16 cellular contexts compared by ENCODE assay signal in genomic region chr9:107332883-107333282, GRCh38. TPM values are rescaled to one million over a fixed set of nuclear protein-coding genes. Genes with fewer than 3 reads are reported as not detected.
DNase-seq lines count a peak whose midpoint lies in the region; ATAC-seq and TF ChIP-seq lines count a peak whose summit lies in the region.
"Had no signal": no experiment of that assay in that cellular context is flagged by ENCODE, and none has a peak within 500 bp of the region (broad histone marks: within the 10 kb centered on the region; RNA-seq: fewer than 3 reads in every experiment).

No MANE protein-coding gene starts in this region.

- H3K27me3 ChIP-seq in left ventricle myocardium inferior (ENCODE audit: low read depth) (no peaks in the 10 kb centered on the region), right cardiac atrium (ENCODE audit: control insufficient read depth, insufficient read depth) (no peaks in the 10 kb centered on the region)

- H3K4me1 Mint-ChIP-seq in T-helper 17 cell, result peaks cover 11% of the 10 kb centered on the region
- no peaks in the 10 kb centered on the region for H3K4me1 Mint-ChIP-seq in type B pancreatic cell (ENCODE audit: unreplicated experiment)
- H3K4me1 Mint-ChIP-seq: CD14-positive monocyte had no signal

- ATAC-seq in right cardiac atrium (no peak), T-helper 17 cell (no peak)
- ATAC-seq: HepG2 had no signal

- TF ChIP-seq CTCF in left ventricle myocardium inferior (IDR thresholded peaks at IDR 0.05; ENCODE audit: borderline replicate concordance), result no peak
- no peak for TF ChIP-seq CTCF in type B pancreatic cell (conservative IDR thresholded peaks at IDR 0.05)

- H3K27ac Mint-ChIP-seq in T-helper 17 cell (no peak overlapping the region), type B pancreatic cell (peak overlapping the region; percentile 12)

- H3K36me3 ChIP-seq in left ventricle myocardium inferior, result peaks cover 67% of the 10 kb centered on the region

- H3K27me3 Mint-ChIP-seq in T-helper 17 cell (no peaks in the 10 kb centered on the region), type B pancreatic cell (no peaks in the 10 kb centered on the region)

- H3K9me3 ChIP-seq in left ventricle myocardium inferior (replicated peaks) (no peaks in the 10 kb centered on the region), right cardiac atrium (ENCODE audit: control insufficient read depth, low read length) (no peaks in the 10 kb centered on the region), T-helper 17 cell (ENCODE audit: control insufficient read depth, low read length, poor library complexity, severe bottlenecking) (no peaks in the 10 kb centered on the region)

- H3K36me3 Mint-ChIP-seq in T-helper 17 cell (ENCODE audit: low read depth), result peaks cover 7% of the 10 kb centered on the region
- peaks cover 55% of the 10 kb centered on the region for H3K36me3 Mint-ChIP-seq in type B pancreatic cell

- peak overlapping the region; percentile 10 for H3K4me3 Mint-ChIP-seq in T-helper 17 cell
- no peak overlapping the region for H3K4me3 Mint-ChIP-seq in type B pancreatic cell
- H3K4me3 Mint-ChIP-seq: CD14-positive monocyte had no signal

- H3K9me3 Mint-ChIP-seq in type B pancreatic cell, result no peaks in the 10 kb centered on the region
- H3K9me3 Mint-ChIP-seq: CD14-positive monocyte had no signal

- H3K4me1 ChIP-seq in left ventricle myocardium inferior, result peaks cover 37% of the 10 kb centered on the region
- peaks cover 2% of the 10 kb centered on the region for H3K4me1 ChIP-seq in right cardiac atrium (ENCODE audit: control insufficient read depth, insufficient read depth, low read length)

- intact Hi-C loops in left ventricle myocardium inferior (cut with micrococcal nuclease) (no loop called here), right cardiac atrium (cut with DNase I) (loop anchor here in 1 of 4 donors (10.0 kb wide), 1 partner anchor 48 kb away; the partner anchor contains the start of gene RAD23B)

- H3K4me3 ChIP-seq in left ventricle myocardium inferior (no peak overlapping the region), right cardiac atrium (ENCODE audit: low read length) (no peak overlapping the region)

- DNase-seq in left ventricle myocardium inferior (no peak), right cardiac atrium (no peak), T-helper 17 cell (no peak), medulla oblongata (ENCODE audit: extremely low spot score) (peak; percentile 42), type B pancreatic cell (ENCODE audit: extremely low spot score, unreplicated experiment) (no peak), NCI-H526 (lab: John Stamatoyannopoulos, UW) (no peak), NOMO-1 treated with DMSO at 0.1 percent for 48 hours (lab: John Stamatoyannopoulos, UW; ENCODE audit: unreplicated experiment) (no peak)
- DNase-seq: ACHN, AML-193, H7, NCI-H1092, NCI-H2081 treated with DMSO at 0.1 percent for 48 hours, NCI-H510A had no signal

- H3K27ac ChIP-seq in left ventricle myocardium inferior (replicated peaks) (peak overlapping the region; percentile 37), right cardiac atrium (ENCODE audit: low read length) (no peak overlapping the region)
- H3K27ac ChIP-seq: KMS-11 had no signal

- WGBS in right cardiac atrium, result 85% methylated on average over 2 of the region's 2 CpGs

RNA-seq across cellular contexts. Expression of gene RAD23B, which starts 49.8 kb away (rescaled TPM):
- total RNA-seq in left ventricle myocardium inferior, result 104 TPM
- total RNA-seq in right cardiac atrium, result 10 to 100 TPM; 85.4 to 95.0 (median 89.9) TPM
- 47.5 TPM for polyA plus RNA-seq in right cardiac atrium
- total RNA-seq in T-helper 17 cell, result 10 to 100 TPM; 64.8 to 75.8 TPM
- total RNA-seq in type B pancreatic cell (ENCODE audit: low replicate concordance), result 134 and 186 TPM in 2 replicates
